ENCODE assay signal across 8 cellular contexts in genomic region chr6:26122793-26123674, GRCh38. TPM values are rescaled to one million over a fixed set of nuclear protein-coding genes. Genes with fewer than 3 reads are reported as not detected.
DNase-seq lines count a peak whose midpoint lies in the region; ATAC-seq, FAIRE-seq and TF ChIP-seq lines count a peak whose summit lies in the region.

No MANE protein-coding gene starts in this region.

- H3K27me3 ChIP-seq in adrenal gland (no peaks in the 10 kb centered on the region), heart left ventricle (no peaks in the 10 kb centered on the region), trophoblast cell (ENCODE audit: insufficient read depth, low read length) (no peaks in the 10 kb centered on the region), transverse colon (no peaks in the 10 kb centered on the region)

- no peak overlapping the region for H3K23ac ChIP-seq in trophoblast cell (ENCODE audit: low read length)

- 1% methylated on average over 36 to 38 of the region's 38 CpGs for WGBS in adrenal gland, 4 donors
- 1% methylated on average over 35 to 38 of the region's 38 CpGs for WGBS in heart left ventricle, 4 donors
- no CpG with 5 or more reads among the region's 38 CpGs for WGBS in trophoblast cell (ENCODE audit: extremely low coverage, insufficient coverage, insufficient read length)
- WGBS in transverse colon (ENCODE audit: low coverage in 1 of 2), 2 donors = 0 to 8% methylated on average over 5 to 38 of the region's 38 CpGs

- peak overlapping the region; percentile 94 for H3K14ac ChIP-seq in trophoblast cell (ENCODE audit: low read length)

- H3K4me3 ChIP-seq in adrenal gland (peak overlapping the region; percentile 19 to 97 (median 71)), heart left ventricle (peak overlapping the region; percentile 73 to 97 (median 82)), trophoblast cell (ENCODE audit: low read depth, low read length) (peak overlapping the region; percentile 77), transverse colon (peak overlapping the region; percentile 59 to 84 (median 70))

- H2AK5ac ChIP-seq in trophoblast cell (ENCODE audit: low read length) = peak overlapping the region; percentile 88

- peak overlapping the region; percentile 76 for H3K9ac ChIP-seq in trophoblast cell (ENCODE audit: low read length)

- peaks cover 0 to 2% of the 10 kb centered on the region in 2 donors for H3K36me3 ChIP-seq in adrenal gland (replicated peaks in 1 of 2)
- peaks cover 0 to 10% (median 5%) of the 10 kb centered on the region in 9 donors for H3K36me3 ChIP-seq in heart left ventricle
- no peaks in the 10 kb centered on the region for H3K36me3 ChIP-seq in trophoblast cell (ENCODE audit: control insufficient read depth in 1 of 2, insufficient read depth in 2 of 2, low read length in 2 of 2)
- peaks cover 0 to 6% (median 0%) of the 10 kb centered on the region in 4 donors for H3K36me3 ChIP-seq in transverse colon

- TF ChIP-seq EP300 in transverse colon (IDR thresholded peaks at IDR 0.05; ENCODE audit: low read depth) = peak; percentile 97

- H3K4me2 ChIP-seq in trophoblast cell (ENCODE audit: low read length) = peak overlapping the region; percentile 89

- peak overlapping the region; percentile 60 for H3K4ac ChIP-seq in trophoblast cell (ENCODE audit: low read depth, low read length)

- H2BK5ac ChIP-seq in trophoblast cell (ENCODE audit: low read depth, low read length, poor library complexity) = peak overlapping the region; percentile 87

- FAIRE-seq in GM12891 (lab: Jason Lieb, UNC) = peak; percentile 90

- H3K79me2 ChIP-seq in trophoblast cell (ENCODE audit: control insufficient read depth, insufficient read depth, low read length, poor library complexity) = peaks cover 18% of the 10 kb centered on the region

- H3K4me1 ChIP-seq in adrenal gland (replicated peaks in 1 of 2) (peaks cover 16 to 24% of the 10 kb centered on the region in 2 donors), heart left ventricle (peaks cover 0 to 25% (median 17%) of the 10 kb centered on the region in 12 donors), trophoblast cell (ENCODE audit: control insufficient read depth in 1 of 2, insufficient read depth in 2 of 2, low read length in 2 of 2) (peaks cover 0 to 5% of the 10 kb centered on the region in 2 experiments), transverse colon (peaks cover 6 to 21% (median 20%) of the 10 kb centered on the region in 4 donors)

- H3K9me3 ChIP-seq in adrenal gland (replicated peaks in 1 of 3) = no peaks in the 10 kb centered on the region
- no peaks in the 10 kb centered on the region for H3K9me3 ChIP-seq in heart left ventricle
- H3K9me3 ChIP-seq in trophoblast cell (ENCODE audit: insufficient read depth, low read depth, low read length) = no peaks in the 10 kb centered on the region
- H3K9me3 ChIP-seq in transverse colon = no peaks in the 10 kb centered on the region

- H4K91ac ChIP-seq in trophoblast cell (ENCODE audit: low read depth, low read length) = peak overlapping the region; percentile 81

- peak overlapping the region; percentile 94 to 99 (median 97) for H3K27ac ChIP-seq in adrenal gland
- peak overlapping the region; percentile 95 to 99 (median 98) for H3K27ac ChIP-seq in heart left ventricle
- H3K27ac ChIP-seq in trophoblast cell (ENCODE audit: low read depth, low read length) = peak overlapping the region; percentile 93
- peak overlapping the region; percentile 93 to 99 (median 98) for H3K27ac ChIP-seq in transverse colon

- TF ChIP-seq POLR2A in GM12891 (IDR thresholded peaks at IDR 0.05; ENCODE audit: low read depth, low read length) = peak; percentile 97
- TF ChIP-seq POLR2A in adrenal gland (IDR thresholded peaks at IDR 0.05) = peak; percentile 90 to 98
- TF ChIP-seq POLR2A in heart left ventricle (IDR thresholded peaks at IDR 0.05) = peak; percentile 54 to 58
- peak; percentile 89 for TF ChIP-seq POLR2A in transverse colon (IDR thresholded peaks at IDR 0.05)

- H3K79me1 ChIP-seq in trophoblast cell (ENCODE audit: low read length) = peaks cover 18% of the 10 kb centered on the region

- intact Hi-C loops in adrenal gland (cut with DNase I) (no loop called here), heart left ventricle (cut with DNase I) (loop anchor here in 6 of 10 donors (1.0 to 10.0 kb wide), 14 partner anchors 19 to 164 kb away; a partner anchor contains a TSS), transverse colon (cut with DNase I; ENCODE audit: low total_unique reads) (loop anchor here (2.0 to 5.0 kb wide), 3 partner anchors 34 to 79 kb away; a partner anchor contains a TSS)

- ATAC-seq in HG02840 (IDR thresholded peaks at IDR 0.05; ENCODE audit: low FRiP score, unreplicated experiment) (peak; percentile 51), heart left ventricle (peak; percentile 87 to 90 (median 88))

- peak overlapping the region; percentile 71 for H2BK120ac ChIP-seq in trophoblast cell (ENCODE audit: insufficient read depth, low read length, poor library complexity)

- TF ChIP-seq CTCF in adrenal gland (IDR thresholded peaks at IDR 0.05) = peak in 1 of 6 experiments; percentile 11
- TF ChIP-seq CTCF in heart left ventricle (IDR thresholded peaks at IDR 0.05) = peak in 1 of 12 donors; percentile 7
- peak in 1 of 5 experiments; percentile 15 for TF ChIP-seq CTCF in transverse colon (IDR thresholded peaks at IDR 0.05)

- H4K12ac ChIP-seq in trophoblast cell (ENCODE audit: low read depth, low read length) = peak overlapping the region; percentile 74

- H2AFZ ChIP-seq in trophoblast cell (ENCODE audit: insufficient read depth, low read length, poor library complexity) = no peak overlapping the region

- peak overlapping the region; percentile 35 for H2BK12ac ChIP-seq in trophoblast cell (ENCODE audit: low read length)

- peak overlapping the region; percentile 90 for H3K18ac ChIP-seq in trophoblast cell (ENCODE audit: low read length)

- H4K8ac ChIP-seq in trophoblast cell (ENCODE audit: low read depth, low read length) = peak overlapping the region; percentile 63

- in situ Hi-C loops in transverse colon (cut with MboI; ENCODE audit: low pct_ligation_motif_present in 1 of 4, low pct_unique_long_range_greater_than_20kb in 1 of 4, low sequenced_read_pairs in 3 of 4) = loop anchor here in 1 of 4 donors (5.0 to 25.0 kb wide), 2 partner anchors 34 to 1014 kb away; a partner anchor contains a TSS

- DNase-seq in GM12891 (ENCODE audit: insufficient read length, low spot score) (peak; percentile 39), NCI-H1436 treated with DMSO at 0.1 percent for 48 hours (lab: John Stamatoyannopoulos, UW) (peak; percentile 99), T follicular helper cell (ENCODE audit: low read depth) (peak; percentile 92), adrenal gland (peak; percentile 94 to 99 (median 97)), heart left ventricle (peak; percentile 89 to 99 (median 98)), trophoblast cell (peak; percentile 94 to 95), transverse colon (peak; percentile 97)

TF ChIP-seq in GM12891, 5 proteins besides CTCF, POLR2A, EP300 and RAD21:
- TF ChIP-seq TAF1 (IDR thresholded peaks at IDR 0.05; ENCODE audit: low read depth, low read length) (peak; percentile 21; the same call in 1 of the 2 replicates), POLR2AphosphoS5 (IDR thresholded peaks at IDR 0.05; ENCODE audit: low read depth, low read length) (peak; percentile 88), POU2F2 (IDR thresholded peaks at IDR 0.05; ENCODE audit: low read depth, low read length) (peak; percentile 99), PAX5 (IDR thresholded peaks at IDR 0.05; ENCODE audit: insufficient read depth, low read length, severe bottlenecking) (no peak), SPI1 (IDR thresholded peaks at IDR 0.05; ENCODE audit: low read depth, low read length) (no peak)

RNA-seq across cellular contexts. Expression of gene HFE, which starts 35.8 kb away (rescaled TPM):
- 0.98 TPM for polyA plus RNA-seq in GM12891 (2012; ENCODE audit: low read depth, missing spikeins)
- total RNA-seq in adrenal gland (10 to 100 TPM; 12.9 to 32.1 (median 23.6) TPM), heart left ventricle (10 to 100 TPM in 1 of 9 donors, 1 to 10 TPM in 8; 1.9 to 13.9 (median 3.0) TPM), transverse colon (1 to 10 TPM; 1.6 to 7.8 (median 5.0) TPM)
- polyA plus RNA-seq in adrenal gland (10 to 100 TPM in 1 of 3 donors, 1 to 10 TPM in 2; 6.2 to 15.9 (median 6.4) TPM), heart left ventricle (1 to 10 TPM; 1.6 to 1.7 TPM)
- 1.7 and 1.8 TPM in 2 replicates for polyA plus RNA-seq in trophoblast cell (2013)

Comparison
In these comparisons a context has a peak if more than half of its experiments do, and no peak if none do; other contexts are left out.
1. Peak in every context shown above with its lines: DNase-seq, ATAC-seq, H3K4me3 ChIP-seq and H3K27ac ChIP-seq.
2. DNase-seq: peak in every context shown above with its lines; median percentile 99 in NCI-H1436 treated with DMSO at 0.1 percent for 48 hours; 98 in heart left ventricle; 97 in adrenal gland; 97 in transverse colon; 94 in trophoblast cell; 92 in T follicular helper cell; 39 in GM12891.
3. intact Hi-C loops: an anchor here in heart left ventricle (1.0 to 10.0 kb wide) and transverse colon (2.0 to 5.0 kb wide); none called in adrenal gland.